Comparison of ENCODE assay signal across 29 cellular contexts in genomic region chr16:8689686-8690085, GRCh38.
"Had no signal": no experiment of that assay in that cellular context is flagged by ENCODE, and none has a peak within 500 bp of the region (broad histone marks: within the 10 kb centered on the region; RNA-seq: fewer than 3 reads in every experiment).

No MANE protein-coding gene starts in this region.

- FAIRE-seq: small intestine had no signal

- H2AFZ ChIP-seq: neural progenitor cell, parathyroid adenoma had no signal

- H3K27ac ChIP-seq: neural progenitor cell, ovary, parathyroid adenoma, psoas muscle, sigmoid colon, stomach, suprapubic skin, testis, tibial artery, transverse colon, upper lobe of right lung, uterus had no signal

- H3K27me3 Mint-ChIP-seq: naive thymus-derived CD4-positive, alpha-beta T cell; progenitor cell of endocrine pancreas; stimulated activated naive B cell treated with anti-CD40 and anti-IgM and Interleukin-4, amounts not matched to agents 10 μg/mL and 1 μg/mL and 100 μg/mL, for 72 hours; stimulated activated naive CD8-positive, alpha-beta T cell treated with anti-CD3 and anti-CD28 coated beads, Interleukin-15, Interleukin-2, amounts not matched to agents 100 ng/mL and 50 ng/mL, for 24 hours; type B pancreatic cell had no signal

- H3K27me3 ChIP-seq: ovary, sigmoid colon, stomach, suprapubic skin, testis, tibial artery, transverse colon, upper lobe of right lung, uterus had no signal

- DNase-seq: naive thymus-derived CD4-positive, alpha-beta T cell; natural killer cell; occipital lobe; ovary; posterior cingulate gyrus; psoas muscle; right cardiac atrium; sigmoid colon; small intestine; stimulated activated CD4-positive, alpha-beta T cell treated with anti-CD3 and anti-CD28 coated beads, Interleukin-15, amount 100 ng/mL, for 24 hours; stimulated activated CD4-positive, alpha-beta T cell treated with anti-CD3 and anti-CD28 coated beads, Interleukin-2, amount 100 ng/mL, for 24 hours; stimulated activated CD4-positive, alpha-beta T cell treated with anti-CD3 and anti-CD28 coated beads, Interleukin-2, amount 100 ng/mL, for 48 hours; stimulated activated CD4-positive, alpha-beta T cell treated with anti-CD3 and anti-CD28 coated beads, Interleukin-4, amount 100 ng/mL, for 24 hours; stimulated activated naive B cell treated with anti-CD40 and anti-IgM and Interleukin-4, amounts not matched to agents 10 μg/mL and 1 μg/mL and 100 μg/mL, for 72 hours; stimulated activated naive CD4-positive, alpha-beta T cell treated with Interleukin-2 at 50 U/mL for 16 hours; stomach; testis; tibial artery; transverse colon; upper lobe of right lung; uterus had no signal

- H3K4me1 Mint-ChIP-seq: stimulated activated effector memory CD8-positive, alpha-beta T cell treated with anti-CD3 and anti-CD28 coated beads, Interleukin-12 subunit alpha, Interleukin-12 subunit beta, amount 100 ng/mL, for 72 hours had no signal

- H3K79me2 ChIP-seq: parathyroid adenoma had no signal

- H3K27ac Mint-ChIP-seq: naive thymus-derived CD4-positive, alpha-beta T cell; natural killer cell; nephron; neural progenitor cell; progenitor cell of endocrine pancreas; stimulated activated effector memory CD8-positive, alpha-beta T cell treated with anti-CD3 and anti-CD28 coated beads, Interleukin-12 subunit alpha, Interleukin-12 subunit beta, amount 100 ng/mL, for 72 hours; stimulated activated naive B cell treated with anti-CD40 and anti-IgM and Interleukin-4, amounts not matched to agents 10 μg/mL and 1 μg/mL and 100 μg/mL, for 72 hours; stimulated activated naive CD8-positive, alpha-beta T cell treated with anti-CD3 and anti-CD28 coated beads, Interleukin-15, Interleukin-2, amounts not matched to agents 100 ng/mL and 50 ng/mL, for 24 hours; type B pancreatic cell had no signal

- H3K4me2 ChIP-seq: neural progenitor cell had no signal

- ATAC-seq: naive thymus-derived CD4-positive, alpha-beta T cell; natural killer cell; psoas muscle; right cardiac atrium; stimulated activated effector memory CD8-positive, alpha-beta T cell treated with anti-CD3 and anti-CD28 coated beads, Interleukin-12 subunit alpha, Interleukin-12 subunit beta, amount 100 ng/mL, for 72 hours; stimulated activated naive B cell treated with anti-CD40 and anti-IgM and Interleukin-4, amounts not matched to agents 10 μg/mL and 1 μg/mL and 100 μg/mL, for 72 hours; upper lobe of right lung had no signal

- H3K4me3 Mint-ChIP-seq: natural killer cell; nephron; neural progenitor cell; stimulated activated effector memory CD8-positive, alpha-beta T cell treated with anti-CD3 and anti-CD28 coated beads, Interleukin-12 subunit alpha, Interleukin-12 subunit beta, amount 100 ng/mL, for 72 hours; stimulated activated naive B cell treated with anti-CD40 and anti-IgM and Interleukin-4, amounts not matched to agents 10 μg/mL and 1 μg/mL and 100 μg/mL, for 72 hours; stimulated activated naive CD8-positive, alpha-beta T cell treated with anti-CD3 and anti-CD28 coated beads, Interleukin-15, Interleukin-2, amounts not matched to agents 100 ng/mL and 50 ng/mL, for 24 hours; type B pancreatic cell had no signal

- H3K36me3 ChIP-seq: neural progenitor cell, ovary, sigmoid colon, suprapubic skin, transverse colon, upper lobe of right lung, uterus had no signal

- H3K9me3 ChIP-seq: testis had no signal

- H3K4me3 ChIP-seq: neural progenitor cell, ovary, psoas muscle, sigmoid colon, stomach, suprapubic skin, testis, tibial artery, transverse colon, upper lobe of right lung, uterus had no signal

- H3K4me1 ChIP-seq: testis, upper lobe of right lung, uterus had no signal

- H3K9ac ChIP-seq: neural progenitor cell, parathyroid adenoma had no signal
